Comparison of ENCODE assay signal across 8 cellular contexts in genomic region chr2:85998071-85998991, GRCh38.
DNase-seq lines count a peak whose midpoint lies in the region; ATAC-seq lines count a peak whose summit lies in the region.

No MANE protein-coding gene starts in this region.

- ATAC-seq in activated T-helper 17 cell treated with anti-CD3 and anti-CD28 coated beads, Interleukin-2, amount 50 U/mL, for 72 hours (replicated peaks) = no peak
- ATAC-seq in stimulated activated naive CD8-positive, alpha-beta T cell treated with anti-CD3 and anti-CD28 coated beads, Interleukin-15, amount 100 ng/mL, for 72 hours = peak; percentile 31
- ATAC-seq in GM21529 (IDR thresholded peaks at IDR 0.05; ENCODE audit: unreplicated experiment) (no peak), HG02623 (IDR thresholded peaks at IDR 0.05; ENCODE audit: unreplicated experiment) (no peak)

- no peaks in the 10 kb centered on the region for H3K36me3 Mint-ChIP-seq in activated T-helper 17 cell treated with anti-CD3 and anti-CD28 coated beads, Interleukin-2, amount 50 U/mL, for 72 hours (ENCODE audit: low read depth)

- H3K4me3 Mint-ChIP-seq in activated T-helper 17 cell treated with anti-CD3 and anti-CD28 coated beads, Interleukin-2, amount 50 U/mL, for 72 hours = peak overlapping the region; percentile 67
- peak overlapping the region; percentile 56 to 71 for H3K4me3 Mint-ChIP-seq in stimulated activated naive CD8-positive, alpha-beta T cell treated with anti-CD3 and anti-CD28 coated beads, Interleukin-15, amount 100 ng/mL, for 72 hours

- H3K27ac Mint-ChIP-seq in activated T-helper 17 cell treated with anti-CD3 and anti-CD28 coated beads, Interleukin-2, amount 50 U/mL, for 72 hours = peak overlapping the region; percentile 1
- H3K27ac Mint-ChIP-seq in stimulated activated naive CD8-positive, alpha-beta T cell treated with anti-CD3 and anti-CD28 coated beads, Interleukin-15, amount 100 ng/mL, for 72 hours = peak overlapping the region; percentile 57 to 85

- H3K9me3 Mint-ChIP-seq in activated T-helper 17 cell treated with anti-CD3 and anti-CD28 coated beads, Interleukin-2, amount 50 U/mL, for 72 hours = no peaks in the 10 kb centered on the region
- H3K9me3 Mint-ChIP-seq in stimulated activated naive CD8-positive, alpha-beta T cell treated with anti-CD3 and anti-CD28 coated beads, Interleukin-15, amount 100 ng/mL, for 72 hours = no peaks in the 10 kb centered on the region

- H3K4me1 Mint-ChIP-seq in activated T-helper 17 cell treated with anti-CD3 and anti-CD28 coated beads, Interleukin-2, amount 50 U/mL, for 72 hours = peaks cover 27% of the 10 kb centered on the region
- H3K4me1 Mint-ChIP-seq in stimulated activated naive CD8-positive, alpha-beta T cell treated with anti-CD3 and anti-CD28 coated beads, Interleukin-15, amount 100 ng/mL, for 72 hours = peaks cover 83% of the 10 kb centered on the region

- DNase-seq in H4 (ENCODE audit: low spot score) (peak; percentile 73), hepatic stellate cell (ENCODE audit: low spot score) (peak; percentile 79), Kasumi-1 (lab: John Stamatoyannopoulos, UW) (no peak), NCI-H1930 (lab: John Stamatoyannopoulos, UW) (no peak)
- DNase-seq in stimulated activated naive CD8-positive, alpha-beta T cell treated with anti-CD3 and anti-CD28 coated beads, Interleukin-15, amount 100 ng/mL, for 72 hours = peak; percentile 29 to 34

- no peaks in the 10 kb centered on the region for H3K27me3 Mint-ChIP-seq in activated T-helper 17 cell treated with anti-CD3 and anti-CD28 coated beads, Interleukin-2, amount 50 U/mL, for 72 hours
- H3K27me3 Mint-ChIP-seq in stimulated activated naive CD8-positive, alpha-beta T cell treated with anti-CD3 and anti-CD28 coated beads, Interleukin-15, amount 100 ng/mL, for 72 hours = no peaks in the 10 kb centered on the region

Comparison
In these comparisons a context has a peak if more than half of its experiments do, and no peak if none do; other contexts are left out.
1. DNase-seq: peak in H4 (single experiment), hepatic stellate cell (single experiment) and stimulated activated naive CD8-positive, alpha-beta T cell treated with anti-CD3 and anti-CD28 coated beads, Interleukin-15, amount 100 ng/mL, for 72 hours (2 of 2); none in Kasumi-1 (0 of 2) and NCI-H1930 (0 of 2).